Comparison of ENCODE assay signal across 13 cellular contexts in the genomic region with DNA sequence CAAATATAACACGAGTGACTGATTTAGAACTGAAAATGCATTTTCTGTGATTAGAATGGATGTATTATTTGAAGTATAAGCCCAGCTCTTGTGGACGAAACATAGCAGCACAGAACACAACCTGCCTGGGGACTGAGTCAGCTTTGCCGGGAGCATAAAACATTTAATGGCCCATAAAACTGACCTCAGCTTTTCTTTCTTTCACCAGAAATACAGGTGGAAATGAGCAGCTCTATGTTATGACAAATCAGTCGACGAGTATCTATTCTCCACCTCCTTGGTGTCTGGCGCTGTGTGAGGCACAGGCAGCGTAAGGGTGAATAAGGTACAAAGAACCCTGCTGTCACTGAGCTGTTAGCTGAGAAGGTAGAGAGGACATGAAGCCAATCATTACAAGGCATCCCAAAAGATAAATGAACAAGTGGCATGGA.
DNase-seq lines count a peak whose midpoint lies in the region; ATAC-seq and TF ChIP-seq lines count a peak whose summit lies in the region.
"Had no signal": no experiment of that assay in that cellular context is flagged by ENCODE, and none has a peak within 500 bp of the region (broad histone marks: within the 10 kb centered on the region; RNA-seq: fewer than 3 reads in every experiment).

No MANE protein-coding gene starts in this region.

- 50% methylated on average over 7 of the region's 7 CpGs for WGBS in esophagus muscularis mucosa

- no peak for TF ChIP-seq EP300 in esophagus muscularis mucosa (IDR thresholded peaks at IDR 0.05)

- H3K9ac ChIP-seq in rectal smooth muscle tissue (ENCODE audit: low read length), result no peak overlapping the region

- H3K27me3 ChIP-seq in esophagus muscularis mucosa (no peaks in the 10 kb centered on the region), rectal smooth muscle tissue (ENCODE audit: control insufficient read depth, insufficient read depth, low read length) (no peaks in the 10 kb centered on the region)
- H3K27me3 ChIP-seq: testis had no signal

- TF ChIP-seq POLR2A in esophagus muscularis mucosa (IDR thresholded peaks at IDR 0.05; ENCODE audit: low read depth), result no peak

- DNase-seq in H4 (ENCODE audit: low spot score), result peak; percentile 37
- peak; percentile 66 for DNase-seq in RPMI8226
- DNase-seq in esophagus muscularis mucosa (ENCODE audit: extremely low spot score), result no peak
- no peak for DNase-seq in stimulated activated naive CD4-positive, alpha-beta T cell treated with Interleukin-2 at 50 U/mL for 16 hours (lab: John Stamatoyannopoulos, UW)
- no peak for DNase-seq in SKM-1 treated with dmso at 0.1 percent for 144 hours (lab: John Stamatoyannopoulos, UW; ENCODE audit: unreplicated experiment)
- DNase-seq in amniotic stem cell (lab: John Stamatoyannopoulos, UW), result no peak
- DNase-seq: cortex of kidney; DMS79 treated with DMSO at 0.1 percent for 48 hours; MV-4-11; stimulated activated CD4-positive, alpha-beta T cell treated with anti-CD3 and anti-CD28 coated beads, Interleukin-4, amount 100 ng/mL, for 4 hours; testis had no signal

- intact Hi-C loops in esophagus muscularis mucosa (cut with DNase I), result loop anchor here (5.0 to 10.0 kb wide), 2 partner anchors 303 to 410 kb away; no protein-coding TSS in a partner anchor

- ATAC-seq in HG02610 (IDR thresholded peaks at IDR 0.05; ENCODE audit: unreplicated experiment), result no peak

- H3K4me3 ChIP-seq in esophagus muscularis mucosa (no peak overlapping the region), rectal smooth muscle tissue (ENCODE audit: low read length) (no peak overlapping the region)
- H3K4me3 ChIP-seq: testis had no signal

- H3K27ac ChIP-seq in esophagus muscularis mucosa (replicated peaks in 1 of 4), result peak overlapping the region; percentile 74 to 78 (median 76)
- peak overlapping the region; percentile 34 for H3K27ac ChIP-seq in rectal smooth muscle tissue (ENCODE audit: low read depth, low read length)
- H3K27ac ChIP-seq: testis had no signal

- no peak for TF ChIP-seq CTCF in esophagus muscularis mucosa (IDR thresholded peaks at IDR 0.05)

- H3K4me1 ChIP-seq in esophagus muscularis mucosa, result peaks cover 20 to 41% (median 35%) of the 10 kb centered on the region in 4 donors
- H3K4me1 ChIP-seq in rectal smooth muscle tissue (ENCODE audit: control insufficient read depth, insufficient read depth, low read length), result peaks cover 22% of the 10 kb centered on the region
- H3K4me1 ChIP-seq: testis had no signal

- H3K9me3 ChIP-seq in esophagus muscularis mucosa, result no peaks in the 10 kb centered on the region
- H3K9me3 ChIP-seq: testis had no signal

- H3K36me3 ChIP-seq in esophagus muscularis mucosa (no peaks in the 10 kb centered on the region), rectal smooth muscle tissue (ENCODE audit: control insufficient read depth, insufficient read depth, low read length) (no peaks in the 10 kb centered on the region)

Comparison
In these comparisons a context has a peak if more than half of its experiments do, and no peak if none do; other contexts are left out.
1. DNase-seq: peak in H4 (single experiment) and RPMI8226 (single experiment); none in esophagus muscularis mucosa (single experiment), stimulated activated naive CD4-positive, alpha-beta T cell treated with Interleukin-2 at 50 U/mL for 16 hours (single experiment), SKM-1 treated with dmso at 0.1 percent for 144 hours (single experiment) and amniotic stem cell (single experiment).